11 cellular contexts compared by ENCODE assay signal in genomic region chr10:47740868-47741267, GRCh38. TPM values are rescaled to one million over a fixed set of nuclear protein-coding genes. Genes with fewer than 3 reads are reported as not detected.
DNase-seq lines count a peak whose midpoint lies in the region; ATAC-seq and TF ChIP-seq lines count a peak whose summit lies in the region.
"Not testable (repeated sequence)": the region's sequence is repeated elsewhere in the genome, so short reads cannot be mapped to it uniquely, and the experiment has no call there.
"Had no signal": no experiment of that assay in that cellular context is flagged by ENCODE, and none has a peak within 500 bp of the region (broad histone marks: within the 10 kb centered on the region; RNA-seq: fewer than 3 reads in every experiment).

No MANE protein-coding gene starts in this region.

- POLR2A ChIA-PET in activated B cell treated with CpG ODN at 0.5 μM for 24 hours (lab: Charles Lee): not testable (repeated sequence)

- not testable (repeated sequence) for H3K4me1 Mint-ChIP-seq in activated B cell treated with CpG ODN at 0.5 μM for 24 hours; activated naive CD8-positive, alpha-beta T cell treated with anti-CD3 and anti-CD28 coated beads, Interleukin-2, amount 50 U/mL, for 24 hours; stimulated activated effector memory CD8-positive, alpha-beta T cell treated with anti-CD3 and anti-CD28 coated beads, Interleukin-12 subunit alpha, Interleukin-12 subunit beta, amount 100 ng/mL, for 72 hours

- DNase-seq in activated B cell treated with CpG ODN at 0.5 μM for 24 hours; activated naive CD8-positive, alpha-beta T cell treated with anti-CD3 and anti-CD28 coated beads, Interleukin-2, amount 50 U/mL, for 24 hours: not testable (repeated sequence)
- DNase-seq in stimulated activated effector memory CD8-positive, alpha-beta T cell treated with anti-CD3 and anti-CD28 coated beads, Interleukin-12 subunit alpha, Interleukin-12 subunit beta, amount 100 ng/mL, for 72 hours (ENCODE audit: low spot score in 2 of 2): peak in 1 of 2 donors; percentile 64

- not testable (repeated sequence) for H3K27ac Mint-ChIP-seq in activated B cell treated with CpG ODN at 0.5 μM for 24 hours; activated naive CD8-positive, alpha-beta T cell treated with anti-CD3 and anti-CD28 coated beads, Interleukin-2, amount 50 U/mL, for 24 hours; stimulated activated effector memory CD8-positive, alpha-beta T cell treated with anti-CD3 and anti-CD28 coated beads, Interleukin-12 subunit alpha, Interleukin-12 subunit beta, amount 100 ng/mL, for 72 hours

- H3K27me3 Mint-ChIP-seq in activated B cell treated with CpG ODN at 0.5 μM for 24 hours; activated naive CD8-positive, alpha-beta T cell treated with anti-CD3 and anti-CD28 coated beads, Interleukin-2, amount 50 U/mL, for 24 hours: not testable (repeated sequence)

- ATAC-seq in GM18517 (IDR thresholded peaks at IDR 0.05; ENCODE audit: unreplicated experiment) (peak; percentile 72), GM19372 (IDR thresholded peaks at IDR 0.05; ENCODE audit: low read depth, unreplicated experiment) (peak; percentile 60), GM21717 (IDR thresholded peaks at IDR 0.05; ENCODE audit: unreplicated experiment) (peak; percentile 75), HG02870 (IDR thresholded peaks at IDR 0.05; ENCODE audit: unreplicated experiment) (peak; percentile 67), HG03342 (IDR thresholded peaks at IDR 0.05; ENCODE audit: unreplicated experiment) (peak; percentile 82), activated B cell treated with CpG ODN at 0.5 μM for 24 hours (ENCODE audit: low read depth) (peak; percentile 41)
- ATAC-seq in activated naive CD8-positive, alpha-beta T cell treated with anti-CD3 and anti-CD28 coated beads, Interleukin-2, amount 50 U/mL, for 24 hours: peak; percentile 69
- peak; percentile 78 for ATAC-seq in stimulated activated effector memory CD8-positive, alpha-beta T cell treated with anti-CD3 and anti-CD28 coated beads, Interleukin-12 subunit alpha, Interleukin-12 subunit beta, amount 100 ng/mL, for 72 hours

- H3K9me3 Mint-ChIP-seq in activated B cell treated with CpG ODN at 0.5 μM for 24 hours; activated naive CD8-positive, alpha-beta T cell treated with anti-CD3 and anti-CD28 coated beads, Interleukin-2, amount 50 U/mL, for 24 hours; stimulated activated effector memory CD8-positive, alpha-beta T cell treated with anti-CD3 and anti-CD28 coated beads, Interleukin-12 subunit alpha, Interleukin-12 subunit beta, amount 100 ng/mL, for 72 hours: not testable (repeated sequence)

- intact Hi-C loops in activated B cell treated with CpG ODN at 0.5 μM for 24 hours (cut with micrococcal nuclease): not testable (repeated sequence)

- CTCF ChIA-PET in activated B cell treated with CpG ODN at 0.5 μM for 24 hours (lab: Charles Lee): not testable (repeated sequence)

- H3K36me3 Mint-ChIP-seq in activated B cell treated with CpG ODN at 0.5 μM for 24 hours (ENCODE audit: low read depth); activated naive CD8-positive, alpha-beta T cell treated with anti-CD3 and anti-CD28 coated beads, Interleukin-2, amount 50 U/mL, for 24 hours (ENCODE audit: low read depth); stimulated activated effector memory CD8-positive, alpha-beta T cell treated with anti-CD3 and anti-CD28 coated beads, Interleukin-12 subunit alpha, Interleukin-12 subunit beta, amount 100 ng/mL, for 72 hours: not testable (repeated sequence)

- not testable (repeated sequence) for TF ChIP-seq CTCF in activated B cell treated with CpG ODN at 0.5 μM for 24 hours (IDR thresholded peaks at IDR 0.05)

- not testable (repeated sequence) for H3K4me3 Mint-ChIP-seq in activated B cell treated with CpG ODN at 0.5 μM for 24 hours; activated naive CD8-positive, alpha-beta T cell treated with anti-CD3 and anti-CD28 coated beads, Interleukin-2, amount 50 U/mL, for 24 hours; stimulated activated effector memory CD8-positive, alpha-beta T cell treated with anti-CD3 and anti-CD28 coated beads, Interleukin-12 subunit alpha, Interleukin-12 subunit beta, amount 100 ng/mL, for 72 hours

RNA-seq across cellular contexts. Expression of gene SYT15B, which starts 22.5 kb away (rescaled TPM):
- total RNA-seq in activated B cell treated with CpG ODN at 0.5 μM for 24 hours: 0.12 TPM in 1 of 2 replicates, not detected in the other
- total RNA-seq: Daoy, fibroblast of villous mesenchyme, LHCN-M2 had no signal
